Comparison of ENCODE assay signal across 1 cellular context in genomic region chr16:20910781-20911321, GRCh38.
TF ChIP-seq lines count a peak whose summit lies in the region.

No MANE protein-coding gene starts in this region.

TF ChIP-seq in IMR-90, 13 proteins besides CTCF, POLR2A, EP300 and RAD21 (continued from another document):
- TF ChIP-seq RCOR1 (IDR thresholded peaks at IDR 0.05; ENCODE audit: insufficient replicate concordance, low read length) (no peak), MAFK (IDR thresholded peaks at IDR 0.05; ENCODE audit: low read depth, low read length) (no peak; the same call in 1 of the 2 replicates), FOS (IDR thresholded peaks at IDR 0.05; ENCODE audit: low read depth, low read length) (0 out of 2 replicates have a peak, but pooled peaks have one; percentile 48), SMC3 (IDR thresholded peaks at IDR 0.05; ENCODE audit: low read depth, low read length) (no peak), USF2 (IDR thresholded peaks at IDR 0.05; ENCODE audit: low read depth, low read length) (no peak), CHD1 (IDR thresholded peaks at IDR 0.05; ENCODE audit: low read depth, low read length) (no peak)
- TF ChIP-seq, protein P1, sequence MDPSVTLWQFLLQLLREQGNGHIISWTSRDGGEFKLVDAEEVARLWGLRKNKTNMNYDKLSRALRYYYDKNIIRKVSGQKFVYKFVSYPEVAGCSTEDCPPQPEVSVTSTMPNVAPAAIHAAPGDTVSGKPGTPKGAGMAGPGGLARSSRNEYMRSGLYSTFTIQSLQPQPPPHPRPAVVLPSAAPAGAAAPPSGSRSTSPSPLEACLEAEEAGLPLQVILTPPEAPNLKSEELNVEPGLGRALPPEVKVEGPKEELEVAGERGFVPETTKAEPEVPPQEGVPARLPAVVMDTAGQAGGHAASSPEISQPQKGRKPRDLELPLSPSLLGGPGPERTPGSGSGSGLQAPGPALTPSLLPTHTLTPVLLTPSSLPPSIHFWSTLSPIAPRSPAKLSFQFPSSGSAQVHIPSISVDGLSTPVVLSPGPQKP (IDR thresholded peaks at IDR 0.05; ENCODE audit: borderline replicate concordance, low read depth, low read length): no peak
